24 cellular contexts compared by ENCODE assay signal in genomic region chr22:39569066-39569465, GRCh38. TPM values are rescaled to one million over a fixed set of nuclear protein-coding genes. Genes with fewer than 3 reads are reported as not detected.
"Had no signal": no experiment of that assay in that cellular context is flagged by ENCODE, and none has a peak within 500 bp of the region (broad histone marks: within the 10 kb centered on the region; RNA-seq: fewer than 3 reads in every experiment).

No MANE protein-coding gene starts in this region.

- ATAC-seq: Panc1, PC-3, SK-N-SH treated with all-trans-retinoic acid at 6 μM for 48 hours had no signal

- DNase-seq: KBM-7, MV-4-11, NCI-H1048, NCI-H1105, NCI-H1417, NCI-H1436 treated with DMSO at 0.1 percent for 48 hours, NCI-H187, NCI-H2029, NCI-H2081 treated with DMSO at 0.1 percent for 48 hours, NCI-H2171, NCI-H226, NCI-H446, NCI-H510A, NCI-H524 treated with DMSO at 0.1 percent for 48 hours, NCI-H69, NCI-H774, PC-3, SHP77 had no signal

- H3K27ac ChIP-seq: RWPE1 had no signal

RNA-seq across cellular contexts. Expression of gene CACNA1I, which starts 1.5 kb away (rescaled TPM):
- total RNA-seq: HT1080, LHCN-M2, PC-3, SK-MEL-5 had no signal
